Comparison of ENCODE assay signal across 10 cellular contexts in the genomic region with DNA sequence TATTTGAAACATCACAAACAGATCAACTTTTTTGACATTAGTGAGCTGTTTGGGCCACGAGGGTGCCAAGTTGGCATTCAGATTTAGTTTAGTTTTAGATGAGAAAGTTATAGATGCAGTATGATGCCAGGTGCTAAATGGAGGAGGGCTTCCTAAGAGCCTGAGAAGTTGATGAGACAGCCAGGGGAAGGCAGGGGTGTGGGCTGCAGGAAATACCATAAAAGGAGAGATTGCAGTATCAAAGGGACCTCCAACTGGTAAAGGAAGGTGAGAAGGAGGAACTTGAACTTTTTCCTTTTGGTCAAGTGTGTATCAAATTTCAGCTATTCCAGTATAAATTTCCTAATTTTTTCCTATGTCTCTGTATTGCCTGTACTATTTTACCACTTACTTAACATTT. TPM values are rescaled to one million over a fixed set of nuclear protein-coding genes. Genes with fewer than 3 reads are reported as not detected.
DNase-seq lines count a peak whose midpoint lies in the region; ATAC-seq lines count a peak whose summit lies in the region.
"Had no signal": no experiment of that assay in that cellular context is flagged by ENCODE, and none has a peak within 500 bp of the region (broad histone marks: within the 10 kb centered on the region; RNA-seq: fewer than 3 reads in every experiment).

No MANE protein-coding gene starts in this region.

- peak; percentile 20 for DNase-seq in activated CD8-positive, alpha-beta memory T cell treated with anti-CD3 and anti-CD28 coated beads, Interleukin-2, amount 50 U/mL, for 4 hours
- DNase-seq in activated CD8-positive, alpha-beta memory T cell treated with anti-CD3 and anti-CD28 coated beads for 24 hours = no peak
- peak; percentile 11 for DNase-seq in activated T-cell treated with anti-CD3 and anti-CD28 coated beads, Interleukin-2, amount 50 U/mL, for 4 hours
- no peak for DNase-seq in natural killer cell treated with Interleukin-12 subunit alpha and Interleukin-12 subunit beta and Interleukin-15 and Interleukin-18, amount 100 ng/mL, for 72 hours (ENCODE audit: low spot score)
- no peak for DNase-seq in HuH-7 (ENCODE audit: low spot score)
- no peak for DNase-seq in NCI-H2081 (lab: John Stamatoyannopoulos, UW)
- DNase-seq: left colon, NCI-H226 had no signal

- peak overlapping the region; percentile 99 for H3K4me3 Mint-ChIP-seq in activated T-cell treated with anti-CD3 and anti-CD28 coated beads, Interleukin-2, amount 50 U/mL, for 4 hours
- peak overlapping the region; percentile 100 for H3K4me3 Mint-ChIP-seq in natural killer cell treated with Interleukin-12 subunit alpha and Interleukin-12 subunit beta and Interleukin-15 and Interleukin-18, amount 100 ng/mL, for 72 hours

- peak overlapping the region in 1 of 2 donors; percentile 6 for H3K27ac Mint-ChIP-seq in natural killer cell treated with Interleukin-12 subunit alpha and Interleukin-12 subunit beta and Interleukin-15 and Interleukin-18, amount 100 ng/mL, for 72 hours

- H3K9me3 ChIP-seq in HUES6 (ENCODE audit: control insufficient read depth, insufficient read depth, low read depth, low read length) = no peaks in the 10 kb centered on the region

- no peak overlapping the region for H3K27ac ChIP-seq in HUES6 (ENCODE audit: low read depth, low read length)

- no peak for ATAC-seq in activated T-cell treated with anti-CD3 and anti-CD28 coated beads, Interleukin-2, amount 50 U/mL, for 4 hours
- ATAC-seq in natural killer cell treated with Interleukin-12 subunit alpha and Interleukin-12 subunit beta and Interleukin-15 and Interleukin-18, amount 100 ng/mL, for 72 hours = no peak
- no peak for ATAC-seq in HG03460 (IDR thresholded peaks at IDR 0.05; ENCODE audit: unreplicated experiment)
- ATAC-seq: left colon had no signal

- H3K4me3 ChIP-seq in HUES6 (ENCODE audit: low read depth, low read length) = peak overlapping the region; percentile 99; the same call in 1 of the 2 replicates

- peaks cover 27% of the 10 kb centered on the region; the same call in 1 of the 2 replicates for H3K27me3 ChIP-seq in HUES6 (ENCODE audit: control insufficient read depth, insufficient read depth, low read length)

- H3K36me3 ChIP-seq in HUES6 (ENCODE audit: control insufficient read depth, insufficient read depth, low read length) = no peaks in the 10 kb centered on the region

- H3K27me3 Mint-ChIP-seq in activated T-cell treated with anti-CD3 and anti-CD28 coated beads, Interleukin-2, amount 50 U/mL, for 4 hours (ENCODE audit: low read depth) = no peaks in the 10 kb centered on the region
- no peaks in the 10 kb centered on the region for H3K27me3 Mint-ChIP-seq in natural killer cell treated with Interleukin-12 subunit alpha and Interleukin-12 subunit beta and Interleukin-15 and Interleukin-18, amount 100 ng/mL, for 72 hours

- peaks cover 16% of the 10 kb centered on the region for H3K4me1 ChIP-seq in HUES6 (ENCODE audit: control insufficient read depth, insufficient read depth, low read length)

- H3K4me1 Mint-ChIP-seq in activated T-cell treated with anti-CD3 and anti-CD28 coated beads, Interleukin-2, amount 50 U/mL, for 4 hours (ENCODE audit: low read depth) = peaks cover 30% of the 10 kb centered on the region
- peaks cover 33 to 45% of the 10 kb centered on the region in 2 donors for H3K4me1 Mint-ChIP-seq in natural killer cell treated with Interleukin-12 subunit alpha and Interleukin-12 subunit beta and Interleukin-15 and Interleukin-18, amount 100 ng/mL, for 72 hours (ENCODE audit: low read depth in 2 of 2)

- H3K36me3 Mint-ChIP-seq in activated T-cell treated with anti-CD3 and anti-CD28 coated beads, Interleukin-2, amount 50 U/mL, for 4 hours (ENCODE audit: insufficient read depth) = no peaks in the 10 kb centered on the region
- H3K36me3 Mint-ChIP-seq in natural killer cell treated with Interleukin-12 subunit alpha and Interleukin-12 subunit beta and Interleukin-15 and Interleukin-18, amount 100 ng/mL, for 72 hours = no peaks in the 10 kb centered on the region

- no peak overlapping the region for H3K9ac ChIP-seq in HUES6 (ENCODE audit: low read length)

- H3K9me3 Mint-ChIP-seq in activated T-cell treated with anti-CD3 and anti-CD28 coated beads, Interleukin-2, amount 50 U/mL, for 4 hours = no peaks in the 10 kb centered on the region
- no peaks in the 10 kb centered on the region for H3K9me3 Mint-ChIP-seq in natural killer cell treated with Interleukin-12 subunit alpha and Interleukin-12 subunit beta and Interleukin-15 and Interleukin-18, amount 100 ng/mL, for 72 hours

RNA-seq across cellular contexts. Expression of a gene that starts 2.0 kb away (rescaled TPM):
- total RNA-seq in activated T-cell treated with anti-CD3 and anti-CD28 coated beads, Interleukin-2, amount 50 U/mL, for 4 hours = 10 to 100 TPM; 12.9 to 15.4 (median 13.5) TPM
- total RNA-seq in natural killer cell treated with Interleukin-12 subunit alpha and Interleukin-12 subunit beta and Interleukin-15 and Interleukin-18, amount 100 ng/mL, for 72 hours = 10 to 100 TPM; 44.3 to 48.5 TPM

Comparison
In these comparisons a context has a peak if more than half of its experiments do, and no peak if none do; other contexts are left out.
1. DNase-seq: peak in activated CD8-positive, alpha-beta memory T cell treated with anti-CD3 and anti-CD28 coated beads, Interleukin-2, amount 50 U/mL, for 4 hours (single experiment) and activated T-cell treated with anti-CD3 and anti-CD28 coated beads, Interleukin-2, amount 50 U/mL, for 4 hours (single experiment); none in activated CD8-positive, alpha-beta memory T cell treated with anti-CD3 and anti-CD28 coated beads for 24 hours (single experiment), natural killer cell treated with Interleukin-12 subunit alpha and Interleukin-12 subunit beta and Interleukin-15 and Interleukin-18, amount 100 ng/mL, for 72 hours (single experiment), HuH-7 (single experiment) and NCI-H2081 (0 of 2).